In the genomic region with DNA sequence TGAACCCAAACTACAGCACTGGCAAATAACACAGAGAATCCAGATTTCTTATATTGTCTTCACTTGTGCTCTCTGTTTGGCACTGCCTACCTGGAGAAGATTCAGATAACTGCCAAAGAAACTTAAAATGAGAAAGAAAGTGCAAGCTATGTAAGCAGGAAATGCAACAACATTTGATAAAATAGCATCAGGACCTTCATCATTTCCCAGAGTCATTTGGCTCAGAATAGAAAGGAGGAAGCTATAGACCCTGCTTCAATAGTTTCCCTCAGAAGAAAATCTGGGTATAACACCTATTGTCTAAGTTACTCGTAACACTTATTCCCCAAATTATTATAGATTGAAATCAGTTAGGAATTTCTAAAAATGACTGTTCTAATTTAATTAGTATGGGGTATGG, we compare ENCODE assay signal across 24 cellular contexts. TPM values are rescaled to one million over a fixed set of nuclear protein-coding genes. Genes with fewer than 3 reads are reported as not detected.
DNase-seq lines count a peak whose midpoint lies in the region; ATAC-seq, FAIRE-seq and TF ChIP-seq lines count a peak whose summit lies in the region.
"Had no signal": no experiment of that assay in that cellular context is flagged by ENCODE, and none has a peak within 500 bp of the region (broad histone marks: within the 10 kb centered on the region; RNA-seq: fewer than 3 reads in every experiment).

No MANE protein-coding gene starts in this region.

- no TSS peak for BruUV-seq in HepG2 (replicated peaks; lab: Mats Ljungman, UMichigan)

- peak overlapping the region; percentile 11 for H3K4me3 Mint-ChIP-seq in activated naive CD4-positive, alpha-beta T cell treated with anti-CD3 and anti-CD28 coated beads for 36 hours
- peak overlapping the region; percentile 75 for H3K4me3 Mint-ChIP-seq in activated T-helper 2 cell treated with anti-CD3 and anti-CD28 coated beads, Interferon-gamma antibody, Interleukin-2, Interleukin-4, amounts not matched to agents 10 μg/mL and 5 μg/mL and 100 μg/mL, durations not matched to agents 14 hours and 24 hours and 36 hours (ENCODE audit: low read depth)
- peak overlapping the region; percentile 10 for H3K4me3 Mint-ChIP-seq in stimulated activated effector memory CD8-positive, alpha-beta T cell treated with anti-CD3 and anti-CD28 coated beads, Interleukin-12 subunit alpha, Interleukin-12 subunit beta, amount 100 ng/mL, for 72 hours
- H3K4me3 Mint-ChIP-seq: nephron progenitor cell had no signal

- TF ChIP-seq EP300 in HepG2 (IDR thresholded peaks at IDR 0.05; ENCODE audit: low read depth in 2 of 2, low read length in 2 of 2) = no peak
- no peak for TF ChIP-seq EP300 in HepG2 (CRISPR knock-in tag; IDR thresholded peaks at IDR 0.05; ENCODE audit: borderline replicate concordance)

- H4K20me1 ChIP-seq in HepG2 (ENCODE audit: insufficient read depth, low read length) = no peaks in the 10 kb centered on the region

- H3K27ac Mint-ChIP-seq in activated naive CD4-positive, alpha-beta T cell treated with anti-CD3 and anti-CD28 coated beads for 36 hours = peak overlapping the region; percentile 6
- H3K27ac Mint-ChIP-seq in activated T-helper 2 cell treated with anti-CD3 and anti-CD28 coated beads, Interferon-gamma antibody, Interleukin-2, Interleukin-4, amounts not matched to agents 10 μg/mL and 5 μg/mL and 100 μg/mL, durations not matched to agents 14 hours and 24 hours and 36 hours = peak overlapping the region; percentile 99
- H3K27ac Mint-ChIP-seq in stimulated activated effector memory CD8-positive, alpha-beta T cell treated with anti-CD3 and anti-CD28 coated beads, Interleukin-12 subunit alpha, Interleukin-12 subunit beta, amount 100 ng/mL, for 72 hours = peak overlapping the region; percentile 19
- H3K27ac Mint-ChIP-seq: nephron progenitor cell, progenitor cell of endocrine pancreas had no signal

- TF ChIP-seq CTCF in HepG2 (CRISPR knock-in tag; IDR thresholded peaks at IDR 0.05) = no peak

- TF ChIP-seq POLR2A in HepG2 (IDR thresholded peaks at IDR 0.05; ENCODE audit: insufficient read depth in 1 of 2, low read depth in 2 of 2, low read length in 2 of 2) = no peak

- H3K4me1 ChIP-seq in HepG2 (ENCODE audit: insufficient read depth, low read length) = no peaks in the 10 kb centered on the region
- H3K4me1 ChIP-seq: tibial nerve had no signal

- POLR2A ChIA-PET in HepG2 (lab: Yijun Ruan, JAX) = no interaction called here

- no peak overlapping the region for H2AFZ ChIP-seq in HepG2 (ENCODE audit: low read length)

- no peaks in the 10 kb centered on the region for H3K36me3 ChIP-seq in HepG2 (replicated peaks in 1 of 2; ENCODE audit: control insufficient read depth in 1 of 2, insufficient read depth in 2 of 2, low read length in 2 of 2)
- H3K36me3 ChIP-seq: tibial nerve had no signal

- H3K4me2 ChIP-seq in HepG2 (ENCODE audit: low read depth, low read length) = no peak overlapping the region
- H3K4me2 ChIP-seq: SK-N-SH had no signal

- no peak for DNase-seq in activated naive CD4-positive, alpha-beta T cell treated with anti-CD3 and anti-CD28 coated beads for 36 hours
- DNase-seq in activated naive CD4-positive, alpha-beta T cell (lab: John Stamatoyannopoulos, UW) = no peak
- DNase-seq in Jurkat, Clone E6-1 (ENCODE audit: low read depth, low spot score) = no peak
- DNase-seq in activated T-helper 2 cell treated with anti-CD3 and anti-CD28 coated beads, Interferon-gamma antibody, Interleukin-2, Interleukin-4, amounts not matched to agents 10 μg/mL and 5 μg/mL and 100 μg/mL, durations not matched to agents 14 hours and 24 hours and 36 hours (ENCODE audit: low spot score) = no peak
- no peak for DNase-seq in stimulated activated effector memory CD8-positive, alpha-beta T cell treated with anti-CD3 and anti-CD28 coated beads, Interleukin-12 subunit alpha, Interleukin-12 subunit beta, amount 100 ng/mL, for 72 hours (ENCODE audit: low spot score in 2 of 2)
- DNase-seq in HepG2 (ENCODE audit: low spot score) = no peak
- DNase-seq: activated CD8-positive, alpha-beta memory T cell treated with anti-CD3 and anti-CD28 coated beads, Interleukin-2, amount 50 U/mL, for 4 hours; amygdala; caudate nucleus; head of caudate nucleus; mammary epithelial cell; NCI-H1092; NCI-H2107; NCI-H526; nephron progenitor cell; SK-N-SH had no signal

- no peak for ATAC-seq in stimulated activated effector memory CD8-positive, alpha-beta T cell treated with anti-CD3 and anti-CD28 coated beads, Interleukin-12 subunit alpha, Interleukin-12 subunit beta, amount 100 ng/mL, for 72 hours
- no peak for ATAC-seq in GM21529 (IDR thresholded peaks at IDR 0.05; ENCODE audit: unreplicated experiment)
- no peak for ATAC-seq in HepG2
- no peak for ATAC-seq in HG02623 (IDR thresholded peaks at IDR 0.05; ENCODE audit: unreplicated experiment)
- ATAC-seq: K562 had no signal

- no peaks in the 10 kb centered on the region for H3K27me3 ChIP-seq in HepG2 (ENCODE audit: control insufficient read depth in 1 of 2, insufficient read depth in 2 of 2, low read length in 2 of 2)
- H3K27me3 ChIP-seq: tibial nerve had no signal

- H3K27ac ChIP-seq in HepG2 (ENCODE audit: extremely low read length, insufficient read depth, low read length) = no peak overlapping the region
- H3K27ac ChIP-seq: tibial nerve, VCaP had no signal

- peaks cover 14% of the 10 kb centered on the region for H3K4me1 Mint-ChIP-seq in activated naive CD4-positive, alpha-beta T cell treated with anti-CD3 and anti-CD28 coated beads for 36 hours (ENCODE audit: low read depth)
- H3K4me1 Mint-ChIP-seq in activated T-helper 2 cell treated with anti-CD3 and anti-CD28 coated beads, Interferon-gamma antibody, Interleukin-2, Interleukin-4, amounts not matched to agents 10 μg/mL and 5 μg/mL and 100 μg/mL, durations not matched to agents 14 hours and 24 hours and 36 hours (ENCODE audit: low read depth) = peaks cover 32% of the 10 kb centered on the region
- H3K4me1 Mint-ChIP-seq in stimulated activated effector memory CD8-positive, alpha-beta T cell treated with anti-CD3 and anti-CD28 coated beads, Interleukin-12 subunit alpha, Interleukin-12 subunit beta, amount 100 ng/mL, for 72 hours = peaks cover 12% of the 10 kb centered on the region
- H3K4me1 Mint-ChIP-seq: nephron progenitor cell had no signal

- H3K36me3 Mint-ChIP-seq in activated naive CD4-positive, alpha-beta T cell treated with anti-CD3 and anti-CD28 coated beads for 36 hours (ENCODE audit: low read depth) = peaks cover 2% of the 10 kb centered on the region
- peaks cover 19% of the 10 kb centered on the region for H3K36me3 Mint-ChIP-seq in activated T-helper 2 cell treated with anti-CD3 and anti-CD28 coated beads, Interferon-gamma antibody, Interleukin-2, Interleukin-4, amounts not matched to agents 10 μg/mL and 5 μg/mL and 100 μg/mL, durations not matched to agents 14 hours and 24 hours and 36 hours (ENCODE audit: low read depth)
- no peaks in the 10 kb centered on the region for H3K36me3 Mint-ChIP-seq in stimulated activated effector memory CD8-positive, alpha-beta T cell treated with anti-CD3 and anti-CD28 coated beads, Interleukin-12 subunit alpha, Interleukin-12 subunit beta, amount 100 ng/mL, for 72 hours

- no peaks in the 10 kb centered on the region for H3K79me2 ChIP-seq in HepG2 (ENCODE audit: insufficient read depth, low read length)

- intact Hi-C loops in activated naive CD4-positive, alpha-beta T cell treated with anti-CD3 and anti-CD28 coated beads for 36 hours (cut with micrococcal nuclease) = no loop called here
- intact Hi-C loops in activated T-helper 2 cell treated with anti-CD3 and anti-CD28 coated beads, Interferon-gamma antibody, Interleukin-2, Interleukin-4, amounts not matched to agents 10 μg/mL and 5 μg/mL and 100 μg/mL, durations not matched to agents 14 hours and 24 hours and 36 hours (cut with micrococcal nuclease) = loop anchor here (1.0 to 10.0 kb wide), 4 partner anchors 57 to 269 kb away; partner anchors contain the start of genes CC2D2B, CCNJ and TCTN3
- intact Hi-C loops in HepG2 (cut with micrococcal nuclease; ENCODE audit: unreplicated experiment) = no loop called here

- WGBS in HepG2 (ENCODE audit: low lambda C conversion rate) = 97% methylated on average over 1 of the region's 1 CpG

- no peak for TF ChIP-seq RAD21 in HepG2 (CRISPR knock-in tag; IDR thresholded peaks at IDR 0.05)

- in situ Hi-C loops in HepG2 (cut with HindIII; ENCODE audit: extremely low pct_ligation_motif_present, low pct_unique_long_range_greater_than_20kb) = no loop called here

- H3K4me3 ChIP-seq in Jurkat, Clone E6-1 (ENCODE audit: low read length) = peak overlapping the region; percentile 17
- no peak overlapping the region for H3K4me3 ChIP-seq in HepG2 (replicated peaks in 1 of 3; ENCODE audit: insufficient read depth in 1 of 3, low read depth in 2 of 3, low read length in 3 of 3)
- H3K4me3 ChIP-seq: K562, skin epidermis, tibial nerve had no signal

- no peaks in the 10 kb centered on the region for H3K27me3 Mint-ChIP-seq in activated naive CD4-positive, alpha-beta T cell treated with anti-CD3 and anti-CD28 coated beads for 36 hours (ENCODE audit: low read depth)
- no peaks in the 10 kb centered on the region for H3K27me3 Mint-ChIP-seq in activated T-helper 2 cell treated with anti-CD3 and anti-CD28 coated beads, Interferon-gamma antibody, Interleukin-2, Interleukin-4, amounts not matched to agents 10 μg/mL and 5 μg/mL and 100 μg/mL, durations not matched to agents 14 hours and 24 hours and 36 hours (ENCODE audit: low read depth)
- H3K27me3 Mint-ChIP-seq: progenitor cell of endocrine pancreas had no signal

- no peak overlapping the region for H3K9ac ChIP-seq in HepG2 (ENCODE audit: insufficient read depth, low read depth, low read length)
- H3K9ac ChIP-seq: SK-N-SH had no signal

- H3K9me3 ChIP-seq in HepG2 (ENCODE audit: low read length) = 0 out of 2 replicates have a peak, but pooled peaks cover 3% of the 10 kb centered on the region
- H3K9me3 ChIP-seq: SK-N-SH had no signal

- CTCF ChIA-PET in activated naive CD4-positive, alpha-beta T cell treated with anti-CD3 and anti-CD28 coated beads for 36 hours (lab: Charles Lee) = interaction anchor here (1.4 kb wide), 1 partner anchor 8 kb away, joined by 4 read pairs; no protein-coding TSS in a partner anchor
- CTCF ChIA-PET in HepG2 (lab: Yijun Ruan, JAX; ENCODE audit: low intra/inter-chr PET ratio, low total read pairs) = no interaction called here

- H3K9me3 Mint-ChIP-seq in activated naive CD4-positive, alpha-beta T cell treated with anti-CD3 and anti-CD28 coated beads for 36 hours = peaks cover 4% of the 10 kb centered on the region
- H3K9me3 Mint-ChIP-seq in activated T-helper 2 cell treated with anti-CD3 and anti-CD28 coated beads, Interferon-gamma antibody, Interleukin-2, Interleukin-4, amounts not matched to agents 10 μg/mL and 5 μg/mL and 100 μg/mL, durations not matched to agents 14 hours and 24 hours and 36 hours = peaks cover 10% of the 10 kb centered on the region
- H3K9me3 Mint-ChIP-seq in stimulated activated effector memory CD8-positive, alpha-beta T cell treated with anti-CD3 and anti-CD28 coated beads, Interleukin-12 subunit alpha, Interleukin-12 subunit beta, amount 100 ng/mL, for 72 hours = no peaks in the 10 kb centered on the region

- FAIRE-seq in HepG2 (lab: Jason Lieb, UNC) = no peak
- FAIRE-seq: islet of Langerhans, K562 had no signal

RNA-seq across cellular contexts. Expression of gene CC2D2B, which starts 56.2 kb away (rescaled TPM):
- total RNA-seq in activated naive CD4-positive, alpha-beta T cell treated with anti-CD3 and anti-CD28 coated beads for 36 hours = not detected
- polyA plus RNA-seq in Jurkat, Clone E6-1 (2012; ENCODE audit: insufficient read depth, insufficient read length) = not detected
- 0.18 and 0.75 TPM in 2 replicates for total RNA-seq in activated T-helper 2 cell treated with anti-CD3 and anti-CD28 coated beads, Interferon-gamma antibody, Interleukin-2, Interleukin-4, amounts not matched to agents 10 μg/mL and 5 μg/mL and 100 μg/mL, durations not matched to agents 14 hours and 24 hours and 36 hours
- total RNA-seq in HepG2 (2016; rRNA removed; fragmentation: Illumina TruSeq; extraction: Trizol) = 0.20 and 0.22 TPM in 2 replicates
- total RNA-seq in HepG2 (2016; cell fraction: cytosol; rRNA removed; fragmentation: Illumina TruSeq; extraction: Trizol; ENCODE audit: low read depth) = not detected in 2 replicates
- 0.26 and 0.36 TPM in 2 replicates for total RNA-seq in HepG2 (2016; cell fraction: insoluble cytoplasmic fraction; rRNA removed; fragmentation: Illumina TruSeq; extraction: Trizol)
- 0.17 and 0.43 TPM in 2 replicates for total RNA-seq in HepG2 (2016; cell fraction: membrane; rRNA removed; fragmentation: Illumina TruSeq; extraction: Trizol)
- 0.53 and 0.94 TPM in 2 replicates for total RNA-seq in HepG2 (2016; cell fraction: nucleus; rRNA removed; fragmentation: Illumina TruSeq; extraction: Trizol)
- polyA plus RNA-seq in HepG2 (2011; rRNA removed) = not detected in 2 replicates
- not detected in 2 replicates for polyA plus RNA-seq in HepG2 (2011; cell fraction: cytosol; rRNA removed)
- polyA plus RNA-seq in HepG2 (2011; cell fraction: nucleus; rRNA removed) = not detected in 2 replicates
- polyA plus RNA-seq in HepG2 (2012) = 0.11 and 0.12 TPM in 2 replicates
- polyA plus RNA-seq in HepG2 (2016; cell fraction: cytosol; fragmentation: Illumina TruSeq; extraction: Trizol; ENCODE audit: low read depth) = 0.18 and 0.54 TPM in 2 replicates
- 0.44 TPM in 1 of 2 replicates, not detected in the other for polyA plus RNA-seq in HepG2 (2016; cell fraction: insoluble cytoplasmic fraction; fragmentation: Illumina TruSeq; extraction: Trizol; ENCODE audit: low read depth)
- 0.65 TPM in 1 of 2 replicates, not detected in the other for polyA plus RNA-seq in HepG2 (2016; cell fraction: membrane; fragmentation: Illumina TruSeq; extraction: Trizol; ENCODE audit: low read depth)
- polyA plus RNA-seq in HepG2 (2016; cell fraction: nucleus; fragmentation: Illumina TruSeq; extraction: Trizol; ENCODE audit: insufficient read depth, low read depth) = 0.47 TPM in 1 of 2 replicates, not detected in the other
- not detected in 2 replicates for polyA minus RNA-seq in HepG2 (2011; rRNA and poly(A)+ RNA removed; ENCODE audit: low replicate concordance)
- not detected in 2 replicates for polyA minus RNA-seq in HepG2 (2011; cell fraction: cytosol; rRNA and poly(A)+ RNA removed)
- polyA minus RNA-seq in HepG2 (2011; cell fraction: nucleus; rRNA and poly(A)+ RNA removed) = not detected in 2 replicates
- polyA plus RNA-seq: SK-N-SH had no signal

Comparison
In these comparisons a context has a peak if more than half of its experiments do, and no peak if none do; other contexts are left out.
1. H3K27ac Mint-ChIP-seq: peak in every context shown above with its lines; median percentile 99 in activated T-helper 2 cell treated with anti-CD3 and anti-CD28 coated beads, Interferon-gamma antibody, Interleukin-2, Interleukin-4, amounts not matched to agents 10 μg/mL and 5 μg/mL and 100 μg/mL, durations not matched to agents 14 hours and 24 hours and 36 hours; 19 in stimulated activated effector memory CD8-positive, alpha-beta T cell treated with anti-CD3 and anti-CD28 coated beads, Interleukin-12 subunit alpha, Interleukin-12 subunit beta, amount 100 ng/mL, for 72 hours; 6 in activated naive CD4-positive, alpha-beta T cell treated with anti-CD3 and anti-CD28 coated beads for 36 hours.
2. H3K4me3 Mint-ChIP-seq: peak in every context shown above with its lines; median percentile 75 in activated T-helper 2 cell treated with anti-CD3 and anti-CD28 coated beads, Interferon-gamma antibody, Interleukin-2, Interleukin-4, amounts not matched to agents 10 μg/mL and 5 μg/mL and 100 μg/mL, durations not matched to agents 14 hours and 24 hours and 36 hours; 11 in activated naive CD4-positive, alpha-beta T cell treated with anti-CD3 and anti-CD28 coated beads for 36 hours; 10 in stimulated activated effector memory CD8-positive, alpha-beta T cell treated with anti-CD3 and anti-CD28 coated beads, Interleukin-12 subunit alpha, Interleukin-12 subunit beta, amount 100 ng/mL, for 72 hours.